15 cellular contexts compared by ENCODE assay signal in genomic region chr10:84683550-84683949, GRCh38.
DNase-seq lines count a peak whose midpoint lies in the region; TF ChIP-seq lines count a peak whose summit lies in the region.
"Had no signal": no experiment of that assay in that cellular context is flagged by ENCODE, and none has a peak within 500 bp of the region (broad histone marks: within the 10 kb centered on the region; RNA-seq: fewer than 3 reads in every experiment).

No MANE protein-coding gene starts in this region.

- DNase-seq in SJCRH30 (no peak), WERI-Rb-1 (peak; percentile 41), esophagus muscularis mucosa (ENCODE audit: extremely low spot score) (peak; percentile 75), NCI-H774 (lab: John Stamatoyannopoulos, UW) (no peak), HPDE6-E6E7 (ENCODE audit: extremely low spot score) (no peak), esophagus squamous epithelium (lab: John Stamatoyannopoulos, UW) (no peak)
- DNase-seq: C1 segment of cervical spinal cord; Calu3; CD4-positive, alpha-beta memory T cell; COR-L47; DMS53; DMS79 treated with DMSO at 0.1 percent for 48 hours; GF-D8; H9 had no signal

- no peaks in the 10 kb centered on the region for H3K36me3 ChIP-seq in SJCRH30
- H3K36me3 ChIP-seq in WERI-Rb-1: no peaks in the 10 kb centered on the region
- H3K36me3 ChIP-seq in esophagus muscularis mucosa: no peaks in the 10 kb centered on the region
- no peaks in the 10 kb centered on the region for H3K36me3 ChIP-seq in esophagus squamous epithelium

- 80% methylated on average over 2 of the region's 2 CpGs for WGBS in esophagus muscularis mucosa
- WGBS in esophagus squamous epithelium, 2 donors: 63 to 79% methylated on average over 1 to 2 of the region's 2 CpGs

- no peak for TF ChIP-seq EP300 in esophagus muscularis mucosa (IDR thresholded peaks at IDR 0.05)

- peaks cover 14% of the 10 kb centered on the region; the same call in 1 of the 2 replicates for H3K4me1 ChIP-seq in SJCRH30
- no peaks in the 10 kb centered on the region for H3K4me1 ChIP-seq in esophagus muscularis mucosa
- no peaks in the 10 kb centered on the region for H3K4me1 ChIP-seq in esophagus squamous epithelium

- no peak overlapping the region for H3K4me3 ChIP-seq in SJCRH30
- no peak overlapping the region for H3K4me3 ChIP-seq in WERI-Rb-1 (ENCODE audit: low read depth, low read length)
- no peak overlapping the region for H3K4me3 ChIP-seq in esophagus muscularis mucosa
- no peak overlapping the region for H3K4me3 ChIP-seq in esophagus squamous epithelium
- H3K4me3 ChIP-seq: GM23338 had no signal

- no peaks in the 10 kb centered on the region for H3K27me3 ChIP-seq in SJCRH30
- H3K27me3 ChIP-seq in WERI-Rb-1 (ENCODE audit: insufficient read depth, low read depth, severe bottlenecking): no peaks in the 10 kb centered on the region
- no peaks in the 10 kb centered on the region for H3K27me3 ChIP-seq in esophagus muscularis mucosa
- H3K27me3 ChIP-seq in esophagus squamous epithelium: no peaks in the 10 kb centered on the region

- H3K9me3 ChIP-seq in SJCRH30 (replicated peaks): no peaks in the 10 kb centered on the region
- peaks cover 3% of the 10 kb centered on the region for H3K9me3 ChIP-seq in WERI-Rb-1 (ENCODE audit: severe bottlenecking)
- peaks cover 0 to 3% (median 0%) of the 10 kb centered on the region in 4 donors for H3K9me3 ChIP-seq in esophagus muscularis mucosa
- H3K9me3 ChIP-seq in esophagus squamous epithelium: no peaks in the 10 kb centered on the region

- TF ChIP-seq CTCF in WERI-Rb-1 (IDR thresholded peaks at IDR 0.05; ENCODE audit: low read depth, low read length) (no peak), esophagus muscularis mucosa (IDR thresholded peaks at IDR 0.05) (no peak), esophagus squamous epithelium (IDR thresholded peaks at IDR 0.05) (no peak)

- intact Hi-C loops in esophagus muscularis mucosa (cut with DNase I): no loop called here
- intact Hi-C loops in esophagus squamous epithelium (cut with DNase I): no loop called here

- H3K27ac ChIP-seq in SJCRH30: peak overlapping the region; percentile 85
- H3K27ac ChIP-seq in WERI-Rb-1: peak overlapping the region; percentile 34
- no peak overlapping the region for H3K27ac ChIP-seq in esophagus muscularis mucosa (replicated peaks in 1 of 4)
- H3K27ac ChIP-seq in esophagus squamous epithelium: no peak overlapping the region

- TF ChIP-seq POLR2A in esophagus muscularis mucosa (IDR thresholded peaks at IDR 0.05; ENCODE audit: low read depth) (no peak), esophagus squamous epithelium (IDR thresholded peaks at IDR 0.05) (no peak)

Comparison
In these comparisons a context has a peak if more than half of its experiments do, and no peak if none do; other contexts are left out.
1. DNase-seq: peak in WERI-Rb-1 (single experiment) and esophagus muscularis mucosa (single experiment); none in SJCRH30 (0 of 2), NCI-H774 (single experiment), HPDE6-E6E7 (single experiment) and esophagus squamous epithelium (single experiment).
2. H3K27ac ChIP-seq: peak in SJCRH30 (single experiment) and WERI-Rb-1 (single experiment); none in esophagus muscularis mucosa (0 of 4) and esophagus squamous epithelium (0 of 4).